In the genomic region with DNA sequence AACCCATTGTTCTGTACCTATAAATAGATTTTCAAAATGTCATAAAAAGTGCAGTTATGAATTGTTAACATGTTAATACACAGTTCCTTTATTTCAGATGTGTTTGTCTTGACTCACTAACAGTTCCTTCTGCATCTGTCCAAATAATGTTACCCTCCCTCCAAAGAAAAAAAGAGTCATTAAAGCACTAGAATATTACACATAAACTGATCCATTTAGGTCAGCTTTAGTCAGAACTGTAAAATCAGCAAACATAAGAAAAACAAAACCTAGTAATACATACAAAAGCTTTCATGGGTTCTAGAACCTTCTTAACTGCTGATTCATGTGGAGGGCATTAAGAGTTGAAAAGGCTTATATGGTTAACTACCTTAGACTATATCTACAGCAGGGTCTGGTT, we compare ENCODE assay signal across 1 cellular context.
TF ChIP-seq lines count a peak whose summit lies in the region.

No MANE protein-coding gene starts in this region.

TF ChIP-seq in K562, 482 proteins besides CTCF, POLR2A, EP300 and RAD21:
- TF ChIP-seq, protein P1, sequence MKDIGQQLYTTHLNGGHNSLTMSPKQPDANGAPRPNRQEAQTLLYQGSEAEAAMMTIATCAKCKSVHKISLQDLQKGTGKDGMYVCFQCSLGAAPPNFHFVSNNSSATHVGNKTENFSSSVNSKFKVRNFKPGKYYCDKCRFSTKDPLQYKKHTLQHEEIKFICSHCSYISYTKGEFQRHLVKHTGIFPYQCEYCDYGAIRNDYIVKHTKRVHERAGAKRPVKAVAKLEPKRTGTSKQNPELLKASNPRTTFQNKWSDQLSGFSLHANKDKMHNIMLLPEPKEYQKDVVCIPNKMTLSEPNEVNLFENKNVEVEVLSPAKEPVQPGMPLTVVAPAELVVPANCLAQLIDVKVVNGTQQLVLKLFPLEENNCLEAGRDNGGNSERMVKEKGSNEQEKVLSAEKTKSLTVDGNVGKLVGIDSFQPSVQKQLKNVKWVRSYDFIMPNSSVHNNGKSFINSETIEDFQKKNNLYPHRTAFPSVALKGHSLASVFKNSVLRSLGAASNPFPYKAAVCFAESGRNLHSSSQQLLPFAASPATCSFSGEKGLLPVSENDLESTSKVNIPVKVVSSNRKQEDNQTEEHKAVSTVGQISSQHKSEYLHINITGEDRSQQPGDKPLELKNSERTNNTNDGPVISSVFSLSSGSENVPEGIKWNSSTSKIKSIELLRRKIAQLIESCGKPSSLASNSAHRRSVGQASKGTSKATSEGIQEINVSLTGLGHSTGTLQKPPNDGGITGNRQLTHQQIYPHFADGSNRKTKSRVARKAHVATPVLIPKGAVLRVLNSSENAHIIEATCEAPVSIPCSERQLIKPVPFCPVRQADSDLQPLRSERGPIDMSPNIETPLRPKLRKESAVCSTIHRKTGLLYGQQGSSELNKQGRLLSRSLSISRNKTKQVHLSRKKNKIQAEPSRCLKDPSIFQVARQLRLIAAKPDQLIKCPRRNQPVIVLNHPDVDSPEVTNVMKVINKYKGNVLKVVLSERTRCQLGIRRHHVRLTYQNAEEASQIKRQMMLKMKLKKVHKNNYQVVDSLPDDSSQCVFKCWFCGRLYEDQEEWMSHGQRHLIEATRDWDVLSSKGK (CRISPR knock-in tag; IDR thresholded peaks at IDR 0.05) = no peak
- TF ChIP-seq ZKSCAN3 (CRISPR knock-in tag; IDR thresholded peaks at IDR 0.05) (no peak), NFE2 (IDR thresholded peaks at IDR 0.05; ENCODE audit: low read depth) (0 out of 2 replicates have a peak, but pooled peaks have one; percentile 5), JUNB (CRISPR knock-in tag; conservative IDR thresholded peaks at IDR 0.05) (no peak), MYBL2 (IDR thresholded peaks at IDR 0.05; ENCODE audit: low read depth) (no peak), MYBL2 (CRISPR knock-in tag; IDR thresholded peaks at IDR 0.05; ENCODE audit: borderline replicate concordance) (no peak), PURB (CRISPR knock-in tag; IDR thresholded peaks at IDR 0.05; ENCODE audit: low read depth) (no peak)
TF ChIP-seq in K562: peak in this region for 1.
